In genomic region chr17:78173025-78173715, GRCh38 we compare ENCODE assay signal across 9 cellular contexts. TPM values are rescaled to one million over a fixed set of nuclear protein-coding genes. Genes with fewer than 3 reads are reported as not detected.
DNase-seq lines count a peak whose midpoint lies in the region; ATAC-seq and TF ChIP-seq lines count a peak whose summit lies in the region.
"Had no signal": no experiment of that assay in that cellular context is flagged by ENCODE, and none has a peak within 500 bp of the region (broad histone marks: within the 10 kb centered on the region; RNA-seq: fewer than 3 reads in every experiment).

No MANE protein-coding gene starts in this region.

- TF ChIP-seq POLR2A in lower leg skin (IDR thresholded peaks at IDR 0.05): no peak

- H3K4me1 ChIP-seq in NT2/D1 (ENCODE audit: insufficient read depth, insufficient read length) (peaks cover 48% of the 10 kb centered on the region), fibroblast of lung (ENCODE audit: control insufficient read depth, extremely low read depth, insufficient read depth, low read length) (peaks cover 8% of the 10 kb centered on the region)

- DNase-seq in NT2/D1 (ENCODE audit: low read depth, low spot score) (no peak), fibroblast of lung (ENCODE audit: low read depth in 2 of 2) (no peak), AG08395 (ENCODE audit: low spot score) (no peak), lower leg skin (ENCODE audit: low spot score in 2 of 2) (no peak), T1000 (lab: John Stamatoyannopoulos, UW) (no peak), epidermal melanocyte (ENCODE audit: insufficient read length, low spot score) (no peak)

- no peak overlapping the region for H3K4me3 ChIP-seq in NT2/D1 (ENCODE audit: insufficient read length, low read depth)
- no peak overlapping the region for H3K4me3 ChIP-seq in fibroblast of lung (replicated peaks in 1 of 4; ENCODE audit: control extremely low read depth in 1 of 4, insufficient read depth in 1 of 4, low read depth in 3 of 4, low read length in 4 of 4)
- H3K4me3 ChIP-seq in lower leg skin (ENCODE audit: low read depth, poor library complexity, severe bottlenecking): no peak overlapping the region

- TF ChIP-seq CTCF in fibroblast of lung (conservative IDR thresholded peaks at IDR 0.05 in 1 of 2, IDR thresholded peaks at IDR 0.05 in 1 of 2; ENCODE audit: low read depth in 1 of 2, low read length in 2 of 2) (no peak), lower leg skin (IDR thresholded peaks at IDR 0.05) (no peak)

- no peaks in the 10 kb centered on the region for H3K9me3 Mint-ChIP-seq in stimulated activated memory B cell treated with anti-CD40 and anti-IgM and Interleukin-4, amounts not matched to agents 10 μg/mL and 1 μg/mL and 100 μg/mL, for 72 hours

- H3K4me3 Mint-ChIP-seq in stimulated activated memory B cell treated with anti-CD40 and anti-IgM and Interleukin-4, amounts not matched to agents 10 μg/mL and 1 μg/mL and 100 μg/mL, for 72 hours: peak overlapping the region; percentile 88

- H3K9ac ChIP-seq in NT2/D1 (ENCODE audit: insufficient read length, low read depth) (peak overlapping the region; percentile 58), fibroblast of lung (ENCODE audit: insufficient read depth, low read length) (no peak overlapping the region)

- intact Hi-C loops in lower leg skin (cut with DNase I; ENCODE audit: low total_unique reads): no loop called here

- peak; percentile 37 for ATAC-seq in GM19438 (IDR thresholded peaks at IDR 0.05; ENCODE audit: low read depth, unreplicated experiment)
- peak; percentile 22 for ATAC-seq in stimulated activated memory B cell treated with anti-CD40 and anti-IgM and Interleukin-4, amounts not matched to agents 10 μg/mL and 1 μg/mL and 100 μg/mL, for 72 hours

- no peaks in the 10 kb centered on the region for H3K27me3 ChIP-seq in NT2/D1 (ENCODE audit: insufficient read depth, insufficient read length)
- no peaks in the 10 kb centered on the region for H3K27me3 ChIP-seq in fibroblast of lung (ENCODE audit: control insufficient read depth, insufficient read depth, low read length)

- peaks cover 73% of the 10 kb centered on the region for H3K36me3 Mint-ChIP-seq in stimulated activated memory B cell treated with anti-CD40 and anti-IgM and Interleukin-4, amounts not matched to agents 10 μg/mL and 1 μg/mL and 100 μg/mL, for 72 hours

- H3K4me1 Mint-ChIP-seq in stimulated activated memory B cell treated with anti-CD40 and anti-IgM and Interleukin-4, amounts not matched to agents 10 μg/mL and 1 μg/mL and 100 μg/mL, for 72 hours: peaks cover 80% of the 10 kb centered on the region

- no peaks in the 10 kb centered on the region for H3K27me3 Mint-ChIP-seq in stimulated activated memory B cell treated with anti-CD40 and anti-IgM and Interleukin-4, amounts not matched to agents 10 μg/mL and 1 μg/mL and 100 μg/mL, for 72 hours

- no peaks in the 10 kb centered on the region for H3K9me3 ChIP-seq in NT2/D1 (ENCODE audit: insufficient read depth, low read length)
- no peaks in the 10 kb centered on the region for H3K9me3 ChIP-seq in fibroblast of lung (ENCODE audit: control insufficient read depth, insufficient read depth, low read depth, low read length)

- H3K27ac ChIP-seq in fibroblast of lung (ENCODE audit: insufficient read depth, low read length): no peak overlapping the region

- H3K36me3 ChIP-seq in NT2/D1 (ENCODE audit: insufficient read depth, insufficient read length, low read length) (peaks cover 60% of the 10 kb centered on the region), fibroblast of lung (ENCODE audit: control insufficient read depth, insufficient read depth, low read length) (peaks cover 3% of the 10 kb centered on the region)

- H3K4me2 ChIP-seq in fibroblast of lung (ENCODE audit: extremely low read depth, insufficient read depth, low read length): peak overlapping the region; percentile 15

- no peak overlapping the region for H2AFZ ChIP-seq in fibroblast of lung (ENCODE audit: low read length)

- no peaks in the 10 kb centered on the region for H3K79me2 ChIP-seq in fibroblast of lung (ENCODE audit: control insufficient read depth, insufficient read depth, low read length)

- H3K27ac Mint-ChIP-seq in stimulated activated memory B cell treated with anti-CD40 and anti-IgM and Interleukin-4, amounts not matched to agents 10 μg/mL and 1 μg/mL and 100 μg/mL, for 72 hours: peak overlapping the region; percentile 98

- 60 to 67% methylated on average over 11 of the region's 11 CpGs for WGBS in lower leg skin, 2 donors

- H4K20me1 ChIP-seq in fibroblast of lung (ENCODE audit: control insufficient read depth, extremely low read depth, insufficient read depth, low read length): no peaks in the 10 kb centered on the region

RNA-seq across cellular contexts. Expression of gene SYNGR2, which starts 4.8 kb away (rescaled TPM):
- 9.5 and 15.5 TPM in 2 replicates for total RNA-seq in fibroblast of lung
- 23.8 and 25.0 TPM in 2 replicates for polyA plus RNA-seq in fibroblast of lung
- 25.2 and 27.5 TPM in 2 replicates for polyA plus RNA-seq in fibroblast of lung (2012)
- 57.1 and 67.4 TPM in 2 replicates for polyA minus RNA-seq in fibroblast of lung (ENCODE audit: low replicate concordance)
- total RNA-seq in lower leg skin: 100 to 1,000 TPM in 3 of 4 donors, 10 to 100 TPM in 1; 97.9 to 169 (median 144) TPM

RNA-seq across cellular contexts. Expression of gene TK1, which starts 13.7 kb away (rescaled TPM):
- 7.7 and 69.2 TPM in 2 replicates for total RNA-seq in fibroblast of lung
- polyA plus RNA-seq in fibroblast of lung: 40.6 and 138 TPM in 2 replicates
- polyA plus RNA-seq in fibroblast of lung (2012): 52.7 and 151 TPM in 2 replicates
- 125 and 169 TPM in 2 replicates for polyA minus RNA-seq in fibroblast of lung (ENCODE audit: low replicate concordance)
- 1 to 10 TPM; 1.7 to 4.1 (median 2.9) TPM for total RNA-seq in lower leg skin

RNA-seq across cellular contexts. Expression of gene AFMID, which starts 14.0 kb away (rescaled TPM):
- total RNA-seq in fibroblast of lung (24.1 and 29.2 TPM in 2 replicates), lower leg skin (10 to 100 TPM; 41.4 to 77.7 (median 59.7) TPM)
- 20.9 and 28.1 TPM in 2 replicates for polyA plus RNA-seq in fibroblast of lung
- 24.8 and 38.7 TPM in 2 replicates for polyA plus RNA-seq in fibroblast of lung (2012)
- polyA minus RNA-seq in fibroblast of lung (ENCODE audit: low replicate concordance): 25.2 and 49.0 TPM in 2 replicates

RNA-seq across cellular contexts. Expression of gene C17orf99, which starts 27.0 kb away (rescaled TPM):
- total RNA-seq in fibroblast of lung (not detected in 2 replicates), lower leg skin (1 to 10 TPM in 1 of 4 donors, under 1 TPM in 3; 0.42 to 1.6 (median 0.62) TPM)
- not detected in 2 replicates for polyA plus RNA-seq in fibroblast of lung
- polyA plus RNA-seq in fibroblast of lung (2012): not detected in 2 replicates
- polyA minus RNA-seq in fibroblast of lung (ENCODE audit: low replicate concordance): not detected in 2 replicates
- total RNA-seq: omental fat pad had no signal

RNA-seq across cellular contexts. Expression of gene BIRC5, which starts 40.9 kb away (rescaled TPM):
- total RNA-seq in fibroblast of lung: 3.6 and 28.6 TPM in 2 replicates
- 11.1 and 55.0 TPM in 2 replicates for polyA plus RNA-seq in fibroblast of lung
- 13.3 and 58.6 TPM in 2 replicates for polyA plus RNA-seq in fibroblast of lung (2012)
- 6.2 and 39.1 TPM in 2 replicates for polyA minus RNA-seq in fibroblast of lung (ENCODE audit: low replicate concordance)
- total RNA-seq in lower leg skin: 1 to 10 TPM; 1.8 to 6.7 (median 3.9) TPM
